ENCODE assay signal across 24 cellular contexts in genomic region chr11:111524056-111524455, GRCh38. TPM values are rescaled to one million over a fixed set of nuclear protein-coding genes. Genes with fewer than 3 reads are reported as not detected.
"Had no signal": no experiment of that assay in that cellular context is flagged by ENCODE, and none has a peak within 500 bp of the region (broad histone marks: within the 10 kb centered on the region; RNA-seq: fewer than 3 reads in every experiment).

No MANE protein-coding gene starts in this region.

- H3K9me3 Mint-ChIP-seq: activated naive CD4-positive, alpha-beta T cell treated with anti-CD3 and anti-CD28 coated beads for 36 hours; activated T-helper 2 cell treated with anti-CD3 and anti-CD28 coated beads, Interferon-gamma antibody, Interleukin-2, Interleukin-4, amounts not matched to agents 10 μg/mL and 5 μg/mL and 100 μg/mL, durations not matched to agents 14 hours and 24 hours and 36 hours; effector memory CD8-positive, alpha-beta T cell; nephron progenitor cell had no signal

- FAIRE-seq: frontal cortex had no signal

- ATAC-seq: activated CD8-positive, alpha-beta memory T cell treated with anti-CD3 and anti-CD28 coated beads, Interleukin-2, amount 10 ng/mL, durations not matched to agents 7 days and 5 days; effector memory CD8-positive, alpha-beta T cell; left lung had no signal

- H3K36me3 ChIP-seq: left lung, sigmoid colon, WERI-Rb-1 had no signal

- H3K4me3 Mint-ChIP-seq: activated CD4-positive, alpha-beta T cell treated with anti-CD3 and anti-CD28 coated beads for 36 hours; activated CD8-positive, alpha-beta memory T cell treated with anti-CD3 and anti-CD28 coated beads, Interleukin-2, amount 10 ng/mL, durations not matched to agents 7 days and 5 days; activated naive CD4-positive, alpha-beta T cell treated with anti-CD3 and anti-CD28 coated beads for 36 hours; effector memory CD8-positive, alpha-beta T cell; nephron progenitor cell had no signal

- H3K27ac Mint-ChIP-seq: activated CD8-positive, alpha-beta memory T cell treated with anti-CD3 and anti-CD28 coated beads, Interleukin-2, amount 10 ng/mL, durations not matched to agents 7 days and 5 days; activated naive CD4-positive, alpha-beta T cell treated with anti-CD3 and anti-CD28 coated beads for 36 hours; effector memory CD8-positive, alpha-beta T cell; nephron progenitor cell had no signal

- H3K27me3 ChIP-seq: left lung, sigmoid colon had no signal

- H3K27ac ChIP-seq: left lung, sigmoid colon, WERI-Rb-1 had no signal

- DNase-seq: activated CD4-positive, alpha-beta T cell treated with anti-CD3 and anti-CD28 coated beads, Interleukin-2, amount 50 U/mL, for 48 hours; activated CD8-positive, alpha-beta memory T cell treated with anti-CD3 and anti-CD28 coated beads, Interleukin-2, amount 10 ng/mL, durations not matched to agents 7 days and 5 days; dermis blood vessel endothelial cell; effector memory CD8-positive, alpha-beta T cell; hypothalamus; islet precursor cell; left lung; nephron progenitor cell; nucleus accumbens; sigmoid colon; stimulated activated CD8-positive, alpha-beta memory T cell treated with anti-CD3 and anti-CD28 coated beads, Interleukin-4, amount 100 ng/mL, for 48 hours; stimulated activated naive CD4-positive, alpha-beta T cell; SW 1271; T-helper 2 cell; WERI-Rb-1 had no signal

- H3K4me3 ChIP-seq: left lung, sigmoid colon had no signal

- H3K4me1 ChIP-seq: left lung, sigmoid colon had no signal

- H3K4me1 Mint-ChIP-seq: nephron progenitor cell had no signal

- H3K36me3 Mint-ChIP-seq: activated CD8-positive, alpha-beta memory T cell treated with anti-CD3 and anti-CD28 coated beads, Interleukin-2, amount 10 ng/mL, durations not matched to agents 7 days and 5 days had no signal

- H3K9me3 ChIP-seq: left lung, sigmoid colon had no signal

RNA-seq across cellular contexts. Expression of gene HOATZ, which starts 9.5 kb away (rescaled TPM):
- total RNA-seq: activated CD4-positive, alpha-beta T cell treated with anti-CD3 and anti-CD28 coated beads for 36 hours; activated CD8-positive, alpha-beta memory T cell treated with anti-CD3 and anti-CD28 coated beads, Interleukin-2, amount 10 ng/mL, durations not matched to agents 7 days and 5 days; activated naive CD4-positive, alpha-beta T cell treated with anti-CD3 and anti-CD28 coated beads for 36 hours; activated T-helper 2 cell treated with anti-CD3 and anti-CD28 coated beads, Interferon-gamma antibody, Interleukin-2, Interleukin-4, amounts not matched to agents 10 μg/mL and 5 μg/mL and 100 μg/mL, durations not matched to agents 14 hours and 24 hours and 36 hours; cardiac septum; dermis blood vessel endothelial cell; epithelial cell of proximal tubule; frontal cortex; myocyte; renal cortical epithelial cell; sigmoid colon; ureter had no signal

RNA-seq across cellular contexts. Expression of gene BTG4, which starts 11.9 kb away (rescaled TPM):
- total RNA-seq: activated CD4-positive, alpha-beta T cell treated with anti-CD3 and anti-CD28 coated beads for 36 hours; activated naive CD4-positive, alpha-beta T cell treated with anti-CD3 and anti-CD28 coated beads for 36 hours; activated T-helper 2 cell treated with anti-CD3 and anti-CD28 coated beads, Interferon-gamma antibody, Interleukin-2, Interleukin-4, amounts not matched to agents 10 μg/mL and 5 μg/mL and 100 μg/mL, durations not matched to agents 14 hours and 24 hours and 36 hours; cardiac septum; dermis blood vessel endothelial cell; epithelial cell of proximal tubule; frontal cortex; left lung; myocyte; renal cortical epithelial cell; sigmoid colon; ureter had no signal
